In genomic region chr11:117098269-117099231, GRCh38 we compare ENCODE assay signal across 1 cellular context.
TF ChIP-seq lines count a peak whose summit lies in the region.

Gene SIK3 (minus strand): TSS chr11:117098428. CDS start chr11:117098415, 13 bp downstream.

TF ChIP-seq in HEK293, 187 proteins besides CTCF, POLR2A, EP300 and RAD21 (continued from another document):
- no peak for TF ChIP-seq ZNF449 (tag by site-specific recombination; IDR thresholded peaks at IDR 0.05)
- TF ChIP-seq ZSCAN4 (tag by site-specific recombination; IDR thresholded peaks at IDR 0.05): no peak
- TF ChIP-seq KLF9 (tag by site-specific recombination; IDR thresholded peaks at IDR 0.05; ENCODE audit: low read depth): peak; percentile 18; the same call in 1 of the 2 replicates
- TF ChIP-seq ZNF610 (tag by site-specific recombination; IDR thresholded peaks at IDR 0.05; ENCODE audit: borderline replicate concordance): no peak
- no peak for TF ChIP-seq ZNF211 (tag by site-specific recombination; IDR thresholded peaks at IDR 0.05; ENCODE audit: low read depth)
- TF ChIP-seq MEIS1 (CRISPR knock-in tag; IDR thresholded peaks at IDR 0.05; ENCODE audit: borderline replicate concordance): no peak
- no peak for TF ChIP-seq ZNF146 (tag by site-specific recombination; IDR thresholded peaks at IDR 0.05)
- no peak for TF ChIP-seq ZNF560 (tag by site-specific recombination; IDR thresholded peaks at IDR 0.05; ENCODE audit: borderline replicate concordance)
- TF ChIP-seq ELK4 (IDR thresholded peaks at IDR 0.05; ENCODE audit: borderline replicate concordance, low read depth, low read length): no peak
- TF ChIP-seq ZNF239 (tag by site-specific recombination; IDR thresholded peaks at IDR 0.05): no peak
- 0 out of 2 replicates have a peak, but pooled peaks have one; percentile 40 for TF ChIP-seq BCL11B (tag by site-specific recombination; IDR thresholded peaks at IDR 0.05; ENCODE audit: low read depth)
- peak; percentile 41; the same call in 1 of the 2 replicates for TF ChIP-seq ZIC2 (tag by site-specific recombination; IDR thresholded peaks at IDR 0.05)
- TF ChIP-seq ZNF391 (tag by site-specific recombination; IDR thresholded peaks at IDR 0.05; ENCODE audit: borderline replicate concordance, low read depth): 0 out of 2 replicates have a peak, but pooled peaks have one; percentile 61
- no peak for TF ChIP-seq ZNF26 (tag by site-specific recombination; IDR thresholded peaks at IDR 0.05)
- TF ChIP-seq GLI2 (tag by site-specific recombination; IDR thresholded peaks at IDR 0.05; ENCODE audit: borderline replicate concordance, low read depth): no peak
- TF ChIP-seq ZNF404 (tag by site-specific recombination; IDR thresholded peaks at IDR 0.05): no peak
- TF ChIP-seq REST (tag by site-specific recombination; IDR thresholded peaks at IDR 0.05): no peak
- TF ChIP-seq PRDM10 (tag by site-specific recombination; IDR thresholded peaks at IDR 0.05): peak; percentile 50; the same call in 1 of the 2 replicates
- TF ChIP-seq ZNF121 (tag by site-specific recombination; IDR thresholded peaks at IDR 0.05): no peak
- no peak for TF ChIP-seq ZNF596 (tag by site-specific recombination; IDR thresholded peaks at IDR 0.05)
- TF ChIP-seq PRDM6 (tag by site-specific recombination; IDR thresholded peaks at IDR 0.05): no peak
- no peak for TF ChIP-seq ZNF548 (tag by site-specific recombination; IDR thresholded peaks at IDR 0.05)
- TF ChIP-seq ZNF660 (tag by site-specific recombination; IDR thresholded peaks at IDR 0.05): no peak
- no peak for TF ChIP-seq ZNF837 (tag by site-specific recombination; IDR thresholded peaks at IDR 0.05)
- no peak for TF ChIP-seq ZNF426 (tag by site-specific recombination; IDR thresholded peaks at IDR 0.05)
- 0 out of 2 replicates have a peak, but pooled peaks have one; percentile 33 for TF ChIP-seq ZNF362 (tag by site-specific recombination; IDR thresholded peaks at IDR 0.05)
- no peak for TF ChIP-seq HOXC10 (CRISPR knock-in tag; IDR thresholded peaks at IDR 0.05)
- TF ChIP-seq ZNF777 (tag by site-specific recombination; IDR thresholded peaks at IDR 0.05; ENCODE audit: borderline replicate concordance): no peak
- no peak for TF ChIP-seq ZNF513 (tag by site-specific recombination; IDR thresholded peaks at IDR 0.05)
- no peak for TF ChIP-seq ZNF521 (tag by site-specific recombination; IDR thresholded peaks at IDR 0.05)
- TF ChIP-seq REPIN1 (tag by site-specific recombination; IDR thresholded peaks at IDR 0.05; ENCODE audit: low read depth): no peak
- 0 out of 2 replicates have a peak, but pooled peaks have one; percentile 16 for TF ChIP-seq ZNF843 (tag by site-specific recombination; IDR thresholded peaks at IDR 0.05)
- TF ChIP-seq ZNF776 (tag by site-specific recombination; IDR thresholded peaks at IDR 0.05; ENCODE audit: borderline replicate concordance): no peak
- TF ChIP-seq ZNF280D (tag by site-specific recombination; IDR thresholded peaks at IDR 0.05): no peak
- TF ChIP-seq ZXDB (tag by site-specific recombination; IDR thresholded peaks at IDR 0.05): peak; percentile 59
- no peak for TF ChIP-seq ZNF174 (tag by site-specific recombination; IDR thresholded peaks at IDR 0.05)
TF ChIP-seq in HEK293: peak in this region for 47.
